Comparison of ENCODE assay signal across 12 cellular contexts in the genomic region with DNA sequence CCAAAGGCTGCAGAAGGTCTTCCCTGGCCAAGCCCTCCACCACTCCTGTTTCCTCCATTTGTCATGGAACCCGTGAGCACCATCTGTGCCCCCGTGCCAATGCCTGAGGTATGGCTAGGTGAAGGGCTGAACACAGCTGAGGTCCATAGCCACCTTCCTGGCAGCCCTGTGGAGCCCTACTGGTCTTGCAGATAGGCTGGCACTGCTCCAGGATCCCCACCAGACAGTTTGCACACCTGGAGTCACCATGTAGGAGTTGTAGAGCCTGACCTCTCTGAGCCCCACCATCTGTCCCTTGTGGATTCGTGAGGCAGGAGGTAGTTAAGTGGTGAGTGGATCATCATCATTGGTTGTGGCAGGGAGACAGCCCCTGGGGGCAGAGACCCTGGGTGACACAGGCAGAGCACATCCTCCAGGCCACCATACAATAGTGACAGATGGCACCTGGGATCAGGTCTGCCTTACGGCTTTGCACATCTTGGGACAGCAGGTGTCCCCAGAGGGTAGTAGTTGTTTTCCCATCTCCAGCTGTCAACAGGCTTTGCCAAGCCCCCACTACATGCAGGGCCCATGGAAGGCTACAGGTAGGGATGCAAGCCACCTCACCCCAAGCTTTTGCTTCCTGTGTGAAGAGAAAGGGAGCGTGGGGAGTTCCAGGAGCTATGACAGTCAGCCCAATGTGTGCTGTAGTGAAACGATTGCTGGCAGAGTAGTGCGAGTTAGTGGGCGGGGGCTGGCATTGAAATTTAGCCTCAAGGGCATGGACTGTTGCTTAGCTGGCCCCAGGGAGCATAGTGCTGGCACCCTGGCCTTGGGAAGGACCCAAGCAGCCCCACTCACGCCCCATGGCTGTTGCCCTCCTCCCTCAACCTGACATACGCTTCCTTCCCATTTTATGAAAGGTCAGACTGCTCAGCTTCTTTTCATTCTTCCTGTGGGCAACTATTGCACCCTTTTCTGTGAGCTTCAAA. TPM values are rescaled to one million over a fixed set of nuclear protein-coding genes. Genes with fewer than 3 reads are reported as not detected.
DNase-seq lines count a peak whose midpoint lies in the region; ATAC-seq and TF ChIP-seq lines count a peak whose summit lies in the region.
"Had no signal": no experiment of that assay in that cellular context is flagged by ENCODE, and none has a peak within 500 bp of the region (broad histone marks: within the 10 kb centered on the region; RNA-seq: fewer than 3 reads in every experiment).

No MANE protein-coding gene starts in this region.

- peaks cover 18% of the 10 kb centered on the region for H3K4me1 Mint-ChIP-seq in activated CD4-positive, alpha-beta T cell treated with anti-CD3 and anti-CD28 coated beads for 36 hours

- no peak overlapping the region for H3K27ac ChIP-seq in sigmoid colon

- CTCF ChIA-PET in activated CD4-positive, alpha-beta T cell treated with anti-CD3 and anti-CD28 coated beads for 36 hours (lab: Charles Lee): interaction anchor here (0.7 to 0.9 kb wide), 3 partner anchors 28 to 251 kb away, joined by 3 read pairs; no protein-coding TSS in a partner anchor

- no peaks in the 10 kb centered on the region for H3K4me1 ChIP-seq in sigmoid colon

- no peak overlapping the region for H3K4me3 ChIP-seq in sigmoid colon

- TF ChIP-seq EP300 in sigmoid colon (IDR thresholded peaks at IDR 0.05): no peak

- peak overlapping the region; percentile 24 for H3K27ac Mint-ChIP-seq in activated CD4-positive, alpha-beta T cell treated with anti-CD3 and anti-CD28 coated beads for 36 hours

- peaks cover 0 to 32% (median 8%) of the 10 kb centered on the region in 4 donors for H3K36me3 ChIP-seq in sigmoid colon

- TF ChIP-seq CTCF in sigmoid colon (IDR thresholded peaks at IDR 0.05): no peak

- H3K9me3 ChIP-seq in sigmoid colon: no peaks in the 10 kb centered on the region

- H3K27me3 ChIP-seq in sigmoid colon: no peaks in the 10 kb centered on the region

- no peak for DNase-seq in activated CD4-positive, alpha-beta T cell treated with anti-CD3 and anti-CD28 coated beads for 36 hours
- DNase-seq in activated CD4-positive, alpha-beta T cell treated with anti-CD3 and anti-CD28 coated beads, Interleukin-2, amount 50 U/mL, for 1 hour: no peak
- DNase-seq in NCI-H1105 (lab: John Stamatoyannopoulos, UW): peak; percentile 34
- DNase-seq in SHP77 (lab: John Stamatoyannopoulos, UW): peak; percentile 94 to 95
- DNase-seq in sigmoid colon: peak; percentile 64
- no peak for DNase-seq in sciatic nerve (ENCODE audit: low spot score)
- no peak for DNase-seq in midbrain (lab: John Stamatoyannopoulos, UW)
- DNase-seq: activated T-cell treated with anti-CD3 and anti-CD28 coated beads for 4 hours; NCI-H1436; stimulated activated CD8-positive, alpha-beta memory T cell treated with anti-CD3 and anti-CD28 coated beads, Interleukin-4, amount 100 ng/mL, for 48 hours had no signal

- H3K9me3 Mint-ChIP-seq in activated CD4-positive, alpha-beta T cell treated with anti-CD3 and anti-CD28 coated beads for 36 hours (ENCODE audit: low read depth): no peaks in the 10 kb centered on the region
- H3K9me3 Mint-ChIP-seq: brain had no signal

- POLR2A ChIA-PET in activated CD4-positive, alpha-beta T cell treated with anti-CD3 and anti-CD28 coated beads for 36 hours (lab: Charles Lee): no interaction called here

- ATAC-seq in activated CD4-positive, alpha-beta T cell treated with anti-CD3 and anti-CD28 coated beads for 36 hours: no peak
- ATAC-seq in sciatic nerve (no peak), HG02840 (IDR thresholded peaks at IDR 0.05; ENCODE audit: low FRiP score, unreplicated experiment) (no peak)

- no peak for TF ChIP-seq POLR2A in sigmoid colon (IDR thresholded peaks at IDR 0.05)

- H3K27me3 Mint-ChIP-seq in activated CD4-positive, alpha-beta T cell treated with anti-CD3 and anti-CD28 coated beads for 36 hours: no peaks in the 10 kb centered on the region
- H3K27me3 Mint-ChIP-seq: brain had no signal

- peaks cover 6% of the 10 kb centered on the region for H3K36me3 Mint-ChIP-seq in activated CD4-positive, alpha-beta T cell treated with anti-CD3 and anti-CD28 coated beads for 36 hours (ENCODE audit: low read depth)

- WGBS in sigmoid colon, 2 donors: 80 to 89% methylated on average over 10 of the region's 10 CpGs

- intact Hi-C loops in activated CD4-positive, alpha-beta T cell treated with anti-CD3 and anti-CD28 coated beads for 36 hours (cut with DNase I, micrococcal nuclease): no loop called here
- intact Hi-C loops in sigmoid colon (cut with DNase I) (no loop called here), sciatic nerve (cut with DNase I) (no loop called here)

- no peak overlapping the region for H3K4me3 Mint-ChIP-seq in activated CD4-positive, alpha-beta T cell treated with anti-CD3 and anti-CD28 coated beads for 36 hours
- H3K4me3 Mint-ChIP-seq: brain had no signal

RNA-seq across cellular contexts. Expression of gene SUSD2, which starts 52.4 kb away (rescaled TPM):
- under 1 TPM; 0.65 to 0.80 TPM for total RNA-seq in activated CD4-positive, alpha-beta T cell treated with anti-CD3 and anti-CD28 coated beads for 36 hours
- total RNA-seq in sigmoid colon: 1 to 10 TPM; 1.2 to 8.6 (median 3.8) TPM
- polyA plus RNA-seq in sigmoid colon: 1 to 10 TPM in 1 of 3 donors, not detected in 2; 2.6 TPM
- 4.1 TPM for total RNA-seq in sciatic nerve

Comparison
In these comparisons a context has a peak if more than half of its experiments do, and no peak if none do; other contexts are left out.
1. DNase-seq: peak in NCI-H1105 (single experiment), SHP77 (2 of 2) and sigmoid colon (single experiment); none in activated CD4-positive, alpha-beta T cell treated with anti-CD3 and anti-CD28 coated beads for 36 hours (single experiment), activated CD4-positive, alpha-beta T cell treated with anti-CD3 and anti-CD28 coated beads, Interleukin-2, amount 50 U/mL, for 1 hour (single experiment), sciatic nerve (single experiment) and midbrain (single experiment).